Comparison of ENCODE assay signal across 18 cellular contexts in the genomic region with DNA sequence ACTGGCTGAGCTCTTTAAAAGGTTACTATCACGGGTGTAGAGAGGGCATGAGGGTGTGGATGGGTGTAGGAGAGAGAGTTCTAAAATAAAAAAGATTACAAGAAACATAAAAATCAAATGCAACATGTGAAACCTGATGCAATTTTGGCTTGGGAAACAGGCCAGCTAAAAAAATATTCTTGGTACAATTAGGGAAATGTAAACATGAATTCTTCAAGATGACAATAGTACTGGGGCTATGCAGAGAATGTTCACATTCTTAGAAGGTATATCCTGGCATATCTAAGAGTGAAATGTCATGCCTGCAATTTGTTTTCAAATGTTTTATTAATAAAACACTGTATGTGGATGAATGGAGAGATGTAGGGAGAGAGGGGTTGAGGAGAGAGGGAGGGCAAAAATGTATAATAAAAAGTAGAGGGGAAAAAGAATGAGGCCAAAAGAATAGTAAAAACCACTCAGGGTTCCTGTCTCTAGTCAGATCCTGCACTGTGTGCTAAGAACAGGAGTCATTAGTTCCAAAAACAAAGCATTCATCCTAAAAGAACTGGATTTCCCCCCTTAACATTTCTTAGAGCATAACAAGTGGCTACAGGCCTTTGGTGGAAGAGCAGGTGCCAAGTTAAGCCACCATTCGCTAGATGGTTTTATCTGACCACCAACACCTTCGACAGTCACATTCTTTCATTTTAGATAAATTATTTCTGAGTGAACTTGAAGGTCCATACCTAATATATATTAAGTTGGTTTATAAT.
DNase-seq lines count a peak whose midpoint lies in the region; ATAC-seq and TF ChIP-seq lines count a peak whose summit lies in the region.
"Had no signal": no experiment of that assay in that cellular context is flagged by ENCODE, and none has a peak within 500 bp of the region (broad histone marks: within the 10 kb centered on the region; RNA-seq: fewer than 3 reads in every experiment).

No MANE protein-coding gene starts in this region.

- peaks cover 38% of the 10 kb centered on the region for H3K4me1 Mint-ChIP-seq in CD4-positive, alpha-beta T cell (ENCODE audit: low read depth)
- H3K4me1 Mint-ChIP-seq in activated naive CD8-positive, alpha-beta T cell treated with anti-CD3 and anti-CD28 coated beads, Interleukin-2, amount 50 U/mL, for 24 hours, result peaks cover 48% of the 10 kb centered on the region
- H3K4me1 Mint-ChIP-seq in mesothelial cell of epicardium, result peaks cover 14% of the 10 kb centered on the region

- no peak overlapping the region for H3K4me3 Mint-ChIP-seq in CD4-positive, alpha-beta T cell
- no peak overlapping the region for H3K4me3 Mint-ChIP-seq in activated naive CD8-positive, alpha-beta T cell treated with anti-CD3 and anti-CD28 coated beads, Interleukin-2, amount 50 U/mL, for 24 hours
- no peak overlapping the region for H3K4me3 Mint-ChIP-seq in mesothelial cell of epicardium
- H3K4me3 Mint-ChIP-seq: type B pancreatic cell had no signal

- no peaks in the 10 kb centered on the region for H3K27me3 Mint-ChIP-seq in CD4-positive, alpha-beta T cell
- no peaks in the 10 kb centered on the region for H3K27me3 Mint-ChIP-seq in activated naive CD8-positive, alpha-beta T cell treated with anti-CD3 and anti-CD28 coated beads, Interleukin-2, amount 50 U/mL, for 24 hours
- H3K27me3 Mint-ChIP-seq in mesothelial cell of epicardium (ENCODE audit: low read depth), result no peaks in the 10 kb centered on the region
- H3K27me3 Mint-ChIP-seq: type B pancreatic cell had no signal

- H3K36me3 Mint-ChIP-seq in CD4-positive, alpha-beta T cell (ENCODE audit: low read depth), result peaks cover 96% of the 10 kb centered on the region
- H3K36me3 Mint-ChIP-seq in activated naive CD8-positive, alpha-beta T cell treated with anti-CD3 and anti-CD28 coated beads, Interleukin-2, amount 50 U/mL, for 24 hours (ENCODE audit: low read depth), result peaks cover 61% of the 10 kb centered on the region
- peaks cover 23% of the 10 kb centered on the region for H3K36me3 Mint-ChIP-seq in mesothelial cell of epicardium

- POLR2A ChIA-PET in CD4-positive, alpha-beta T cell (lab: Charles Lee), result interaction anchor here (0.7 kb wide), 1 partner anchor 59 kb away, joined by 3 read pairs; no protein-coding TSS in a partner anchor

- H3K9me3 ChIP-seq in CD4-positive, alpha-beta T cell (ENCODE audit: control insufficient read depth, low read length), result no peaks in the 10 kb centered on the region
- H3K9me3 ChIP-seq in body of pancreas (no peaks in the 10 kb centered on the region), SJCRH30 (replicated peaks) (no peaks in the 10 kb centered on the region)

- H3K4me3 ChIP-seq in body of pancreas (no peak overlapping the region), SJCRH30 (no peak overlapping the region)
- H3K4me3 ChIP-seq: cardiac muscle cell had no signal

- 45 to 47% methylated on average over 3 of the region's 3 CpGs for WGBS in body of pancreas, 2 donors

- H3K4me1 ChIP-seq in body of pancreas (peaks cover 21% of the 10 kb centered on the region), SJCRH30 (no peaks in the 10 kb centered on the region)

- no peak for DNase-seq in CD4-positive, alpha-beta T cell
- DNase-seq in GM04504 (ENCODE audit: low read depth) (peak; percentile 9), mesothelial cell of epicardium (ENCODE audit: low spot score in 2 of 2, unreplicated experiment in 2 of 2) (no peak), body of pancreas (no peak), SJCRH30 (no peak)
- no peak for DNase-seq in activated naive CD8-positive, alpha-beta T cell treated with anti-CD3 and anti-CD28 coated beads, Interleukin-2, amount 50 U/mL, for 24 hours
- no peak for DNase-seq in stimulated activated CD4-positive, alpha-beta T cell treated with anti-CD3 and anti-CD28 coated beads, Interleukin-4, amount 100 ng/mL, for 4 hours
- DNase-seq: activated CD4-positive, CD25-positive, alpha-beta regulatory T cell; head of caudate nucleus; KG1; NCI-H1417; stimulated activated CD4-positive, alpha-beta T cell treated with anti-CD3 and anti-CD28 coated beads, Interleukin-2, amount 100 ng/mL, for 24 hours; stimulated activated CD8-positive, alpha-beta memory T cell treated with anti-CD3 and anti-CD28 coated beads, Interleukin-4, amount 100 ng/mL, for 48 hours; SW 1271 had no signal

- no peak for TF ChIP-seq POLR2A in body of pancreas (IDR thresholded peaks at IDR 0.05)

- intact Hi-C loops in CD4-positive, alpha-beta T cell (cut with DNase I, micrococcal nuclease), result loop anchor here (10.0 kb wide), 2 partner anchors 519 to 729 kb away; a partner anchor contains a TSS
- intact Hi-C loops in body of pancreas (cut with DNase I), result loop anchor here (10.0 kb wide), 1 partner anchor 49 kb away; no protein-coding TSS in a partner anchor

- no peaks in the 10 kb centered on the region for H3K9me3 Mint-ChIP-seq in CD4-positive, alpha-beta T cell
- H3K9me3 Mint-ChIP-seq in activated naive CD8-positive, alpha-beta T cell treated with anti-CD3 and anti-CD28 coated beads, Interleukin-2, amount 50 U/mL, for 24 hours, result no peaks in the 10 kb centered on the region
- H3K9me3 Mint-ChIP-seq in mesothelial cell of epicardium, result no peaks in the 10 kb centered on the region
- H3K9me3 Mint-ChIP-seq: type B pancreatic cell had no signal

- peaks cover 7 to 9% of the 10 kb centered on the region in 2 donors for H3K36me3 ChIP-seq in body of pancreas (replicated peaks in 1 of 2; ENCODE audit: insufficient read depth in 1 of 2, low read depth in 2 of 2)
- H3K36me3 ChIP-seq in SJCRH30, result peaks cover 11% of the 10 kb centered on the region

- no peak overlapping the region for H3K27ac ChIP-seq in CD4-positive, alpha-beta T cell (ENCODE audit: low read depth, low read length)
- no peak overlapping the region for H3K27ac ChIP-seq in body of pancreas
- no peak overlapping the region for H3K27ac ChIP-seq in SJCRH30
- H3K27ac ChIP-seq: C4-2B, cardiac muscle cell had no signal

- H3K27me3 ChIP-seq in CD4-positive, alpha-beta T cell (ENCODE audit: control insufficient read depth, insufficient read depth, low read length), result no peaks in the 10 kb centered on the region
- H3K27me3 ChIP-seq in body of pancreas, result no peaks in the 10 kb centered on the region
- no peaks in the 10 kb centered on the region for H3K27me3 ChIP-seq in SJCRH30
- H3K27me3 ChIP-seq: cardiac muscle cell had no signal

- no peak for TF ChIP-seq CTCF in CD4-positive, alpha-beta T cell (IDR thresholded peaks at IDR 0.05)
- TF ChIP-seq CTCF in mesothelial cell of epicardium (IDR thresholded peaks at IDR 0.05; ENCODE audit: unreplicated experiment), result no peak
- TF ChIP-seq CTCF in body of pancreas (IDR thresholded peaks at IDR 0.05), result no peak

- CTCF ChIA-PET in CD4-positive, alpha-beta T cell (lab: Charles Lee), result interaction anchor here (1.5 to 2.7 kb wide), 2 partner anchors 45 to 193 kb away, joined by 4 to 11 read pairs; no protein-coding TSS in a partner anchor

- H3K27ac Mint-ChIP-seq in CD4-positive, alpha-beta T cell, result peak overlapping the region; percentile 67
- peak overlapping the region; percentile 74 for H3K27ac Mint-ChIP-seq in activated naive CD8-positive, alpha-beta T cell treated with anti-CD3 and anti-CD28 coated beads, Interleukin-2, amount 50 U/mL, for 24 hours
- peak overlapping the region; percentile 35 for H3K27ac Mint-ChIP-seq in mesothelial cell of epicardium
- H3K27ac Mint-ChIP-seq: type B pancreatic cell had no signal

- no peak for ATAC-seq in CD4-positive, alpha-beta T cell (ENCODE audit: poor library complexity)
- peak; percentile 58 for ATAC-seq in activated naive CD8-positive, alpha-beta T cell treated with anti-CD3 and anti-CD28 coated beads, Interleukin-2, amount 50 U/mL, for 24 hours
- no peak for ATAC-seq in body of pancreas
- no peak for ATAC-seq in HG02571 (IDR thresholded peaks at IDR 0.05; ENCODE audit: unreplicated experiment)
